Comparison of ENCODE assay signal across 17 cellular contexts in the genomic region with DNA sequence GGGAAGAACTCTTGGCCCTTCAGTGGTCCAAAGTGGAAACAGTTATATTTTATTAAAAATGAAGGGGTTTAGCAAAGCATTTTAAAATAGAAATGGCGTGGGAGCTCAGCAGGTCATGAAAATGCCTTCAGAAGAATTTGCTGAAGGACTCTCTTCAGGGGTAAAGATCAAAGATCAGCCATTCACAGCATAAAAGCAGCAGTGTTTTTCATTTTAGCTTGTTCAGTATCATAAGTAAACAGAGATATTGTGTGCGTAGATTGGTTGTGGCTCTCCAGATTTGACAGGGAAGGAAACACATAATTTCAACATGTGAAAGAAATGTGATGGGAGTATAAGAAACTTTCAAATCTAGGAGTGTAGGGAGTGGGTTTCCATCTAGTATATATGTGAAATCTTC.
DNase-seq lines count a peak whose midpoint lies in the region; ATAC-seq and TF ChIP-seq lines count a peak whose summit lies in the region.
"Had no signal": no experiment of that assay in that cellular context is flagged by ENCODE, and none has a peak within 500 bp of the region (broad histone marks: within the 10 kb centered on the region; RNA-seq: fewer than 3 reads in every experiment).

No MANE protein-coding gene starts in this region.

- H3K9me3 Mint-ChIP-seq in Caco-2 (ENCODE audit: unreplicated experiment) = no peaks in the 10 kb centered on the region
- no peaks in the 10 kb centered on the region for H3K9me3 Mint-ChIP-seq in nephron

- no peaks in the 10 kb centered on the region for H3K27me3 ChIP-seq in Caco-2 (replicated peaks; ENCODE audit: control insufficient read depth, insufficient read depth, low read length)
- H3K27me3 ChIP-seq: BLaER1 had no signal

- peak overlapping the region; percentile 47 for H3K4me3 Mint-ChIP-seq in Caco-2 (ENCODE audit: unreplicated experiment)
- H3K4me3 Mint-ChIP-seq in nephron = no peak overlapping the region

- ATAC-seq in sciatic nerve (peak; percentile 39), GM18861 (IDR thresholded peaks at IDR 0.05; ENCODE audit: unreplicated experiment) (no peak)

- H3K36me3 ChIP-seq in Caco-2 (ENCODE audit: control insufficient read depth, insufficient read depth, low read length) = no peaks in the 10 kb centered on the region
- H3K36me3 ChIP-seq: BLaER1, HAP-1 had no signal

- DNase-seq in Caco-2 (no peak), HuH-7.5 (ENCODE audit: low spot score) (peak; percentile 16), sciatic nerve (ENCODE audit: low spot score) (no peak), foreskin melanocyte (no peak), OCI-M2 (lab: John Stamatoyannopoulos, UW; ENCODE audit: unreplicated experiment) (no peak)
- DNase-seq: 8988T, AML-193, Calu3, DMS 273 treated with DMSO at 0.1 percent for 48 hours, DMS79 treated with DMSO at 0.1 percent for 48 hours, EL, IMR-90, KBM-7 had no signal

- no peaks in the 10 kb centered on the region for H3K27me3 Mint-ChIP-seq in Caco-2 (ENCODE audit: insufficient read depth, unreplicated experiment)
- no peaks in the 10 kb centered on the region for H3K27me3 Mint-ChIP-seq in nephron (ENCODE audit: low read depth)

- BruUV-seq in Caco-2 (replicated peaks; lab: Mats Ljungman, UMichigan) = no TSS peak

- H3K27ac Mint-ChIP-seq in Caco-2 (ENCODE audit: unreplicated experiment) (no peak overlapping the region), nephron (peak overlapping the region; percentile 51 to 57 (median 52))

- peaks cover 18% of the 10 kb centered on the region for H3K4me1 ChIP-seq in Caco-2
- H3K4me1 ChIP-seq: BLaER1, HAP-1 had no signal

- no peak for TF ChIP-seq CTCF in Caco-2 (IDR thresholded peaks at IDR 0.05; ENCODE audit: insufficient read depth in 1 of 2, low read depth in 1 of 2, low read length in 1 of 2, severe bottlenecking in 1 of 2, unreplicated experiment in 1 of 2)
- TF ChIP-seq CTCF in nephron (IDR thresholded peaks at IDR 0.05; ENCODE audit: unreplicated experiment in 3 of 3) = no peak

- no peak overlapping the region for H3K4me3 ChIP-seq in Caco-2 (ENCODE audit: low read depth, low read length)
- H3K4me3 ChIP-seq: BLaER1, HAP-1 had no signal

- H3K36me3 Mint-ChIP-seq in Caco-2 (ENCODE audit: insufficient read depth, unreplicated experiment) (no peaks in the 10 kb centered on the region), nephron (ENCODE audit: low read depth) (no peaks in the 10 kb centered on the region)

- H3K9me3 ChIP-seq in Caco-2 = no peaks in the 10 kb centered on the region
- H3K9me3 ChIP-seq: BLaER1, HAP-1 had no signal

- H3K4me1 Mint-ChIP-seq in Caco-2 (ENCODE audit: low read depth, unreplicated experiment) (peaks cover 11% of the 10 kb centered on the region), nephron (peaks cover 12% of the 10 kb centered on the region)

- POLR2A ChIA-PET in Caco-2 (lab: Charles Lee) = no interaction called here

- intact Hi-C loops in Caco-2 (cut with micrococcal nuclease; ENCODE audit: unreplicated experiment) = no loop called here
- intact Hi-C loops in sciatic nerve (cut with DNase I) = no loop called here

- CTCF ChIA-PET in Caco-2 (lab: Charles Lee) = no interaction called here
